In the genomic region with DNA sequence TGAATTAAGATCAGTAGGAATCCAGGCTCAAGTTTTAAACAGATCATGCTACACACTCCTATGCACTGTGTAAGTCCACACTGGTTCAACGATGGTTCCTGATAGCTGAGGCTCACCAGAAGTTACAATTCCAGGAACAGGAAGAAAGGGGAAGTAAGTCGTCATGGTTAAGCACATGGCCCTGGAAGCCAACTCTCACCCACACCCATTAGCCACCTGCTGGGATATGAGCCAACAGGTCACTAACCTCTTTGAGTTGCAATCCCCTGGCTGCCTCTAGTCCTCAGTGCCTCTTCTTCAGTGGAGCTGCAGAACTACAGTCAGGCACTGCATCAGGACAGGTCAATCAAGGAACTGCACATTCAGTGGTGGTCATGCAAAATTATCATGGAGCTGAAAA, we compare ENCODE assay signal across 1 cellular context.
TF ChIP-seq lines count a peak whose summit lies in the region.

No MANE protein-coding gene starts in this region.

TF ChIP-seq in H1, 55 proteins besides CTCF, POLR2A, EP300 and RAD21:
- TF ChIP-seq CHD7 (IDR thresholded peaks at IDR 0.05; ENCODE audit: insufficient replicate concordance, low read length) (no peak), EGR1 (IDR thresholded peaks at IDR 0.05; ENCODE audit: borderline replicate concordance, low read depth, low read length) (no peak), ASH2L (IDR thresholded peaks at IDR 0.05; ENCODE audit: low read length) (no peak), CHD1 (IDR thresholded peaks at IDR 0.05; ENCODE audit: low read depth, low read length) (no peak), NRF1 (IDR thresholded peaks at IDR 0.05; ENCODE audit: low read depth, low read length) (no peak), CHD2 (IDR thresholded peaks at IDR 0.05; ENCODE audit: low read length) (no peak), YY1 (IDR thresholded peaks at IDR 0.05; ENCODE audit: low read depth, low read length) (no peak), SUZ12 (IDR thresholded peaks at IDR 0.05; ENCODE audit: low read length) (no peak), RNF2 (IDR thresholded peaks at IDR 0.05; ENCODE audit: borderline replicate concordance, low read depth, low read length, missing control alignments, poor library complexity, severe bottlenecking) (no peak), MAFK (IDR thresholded peaks at IDR 0.05; ENCODE audit: low read depth, low read length) (no peak), JUN (IDR thresholded peaks at IDR 0.05; ENCODE audit: low read depth, low read length) (no peak), RXRA (IDR thresholded peaks at IDR 0.05; ENCODE audit: insufficient read depth, low read depth, low read length) (no peak), BACH1 (IDR thresholded peaks at IDR 0.05; ENCODE audit: low read length) (no peak), GABPA (IDR thresholded peaks at IDR 0.05; ENCODE audit: borderline replicate concordance, insufficient read depth, low read length) (no peak), CBX5 (IDR thresholded peaks at IDR 0.05; ENCODE audit: low read depth, low read length) (no peak), SRF (IDR thresholded peaks at IDR 0.05; ENCODE audit: low read depth, low read length) (no peak), POU5F1 (IDR thresholded peaks at IDR 0.05; ENCODE audit: low read depth, low read length) (no peak), BCL11A (IDR thresholded peaks at IDR 0.05; ENCODE audit: low read depth in 2 of 2, low read length in 2 of 2) (no peak), TEAD4 (IDR thresholded peaks at IDR 0.05; ENCODE audit: low read depth, low read length) (no peak), PHF8 (conservative IDR thresholded peaks at IDR 0.05; ENCODE audit: low read depth, low read length) (no peak), CBX8 (IDR thresholded peaks at IDR 0.05; ENCODE audit: borderline replicate concordance, low read depth, low read length) (no peak), KDM1A (IDR thresholded peaks at IDR 0.05; ENCODE audit: borderline replicate concordance, low read length) (no peak), NANOG (IDR thresholded peaks at IDR 0.05; ENCODE audit: insufficient read depth, low read depth, low read length, poor library complexity, severe bottlenecking) (peak; percentile 81), ATF2 (IDR thresholded peaks at IDR 0.05; ENCODE audit: low read length) (no peak), FOSL1 (IDR thresholded peaks at IDR 0.05; ENCODE audit: insufficient read depth, low read depth, low read length) (no peak), POLR2AphosphoS5 (IDR thresholded peaks at IDR 0.05; ENCODE audit: low read depth, low read length) (peak; percentile 78), CREB1 (IDR thresholded peaks at IDR 0.05) (no peak), RBBP5 (IDR thresholded peaks at IDR 0.05; ENCODE audit: borderline replicate concordance, low read depth, low read length) (no peak), KDM5A (IDR thresholded peaks at IDR 0.05; ENCODE audit: low read length) (no peak), TAF7 (optimal IDR thresholded peaks at IDR 0.05; ENCODE audit: borderline replicate concordance, low read depth, low read length) (no peak), ZNF274 (IDR thresholded peaks at IDR 0.05; ENCODE audit: borderline replicate concordance, extremely low read depth, low read length) (no peak), SIX5 (IDR thresholded peaks at IDR 0.05; ENCODE audit: low read depth, low read length) (no peak)
- TF ChIP-seq, protein P1, sequence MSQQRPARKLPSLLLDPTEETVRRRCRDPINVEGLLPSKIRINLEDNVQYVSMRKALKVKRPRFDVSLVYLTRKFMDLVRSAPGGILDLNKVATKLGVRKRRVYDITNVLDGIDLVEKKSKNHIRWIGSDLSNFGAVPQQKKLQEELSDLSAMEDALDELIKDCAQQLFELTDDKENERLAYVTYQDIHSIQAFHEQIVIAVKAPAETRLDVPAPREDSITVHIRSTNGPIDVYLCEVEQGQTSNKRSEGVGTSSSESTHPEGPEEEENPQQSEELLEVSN (IDR thresholded peaks at IDR 0.05) = peak; percentile 31; the same call in 1 of the 2 replicates
- TF ChIP-seq, protein P2, sequence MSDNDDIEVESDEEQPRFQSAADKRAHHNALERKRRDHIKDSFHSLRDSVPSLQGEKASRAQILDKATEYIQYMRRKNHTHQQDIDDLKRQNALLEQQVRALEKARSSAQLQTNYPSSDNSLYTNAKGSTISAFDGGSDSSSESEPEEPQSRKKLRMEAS (IDR thresholded peaks at IDR 0.05) = peak; percentile 81
